ENCODE assay signal across 32 cellular contexts in the genomic region with DNA sequence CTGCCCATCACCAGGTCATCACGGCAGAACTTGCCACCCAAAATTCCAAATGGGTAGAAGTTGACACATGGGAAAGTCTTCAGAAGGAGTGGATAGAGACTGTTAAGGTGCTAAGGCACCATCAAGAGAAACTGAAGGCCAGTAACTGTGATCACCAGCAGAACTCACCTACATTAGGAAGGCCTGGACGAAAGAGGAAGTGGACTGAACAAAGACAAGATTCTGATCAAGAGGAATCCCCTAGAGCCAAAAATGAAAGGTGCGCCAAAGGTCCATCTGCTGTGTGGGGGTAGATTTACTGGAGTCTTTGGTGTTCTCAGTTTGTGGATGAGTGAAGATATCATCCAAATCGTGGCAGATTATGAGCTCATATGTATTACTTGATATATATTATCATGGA. TPM values are rescaled to one million over a fixed set of nuclear protein-coding genes. Genes with fewer than 3 reads are reported as not detected.
"Had no signal": no experiment of that assay in that cellular context is flagged by ENCODE, and none has a peak within 500 bp of the region (broad histone marks: within the 10 kb centered on the region; RNA-seq: fewer than 3 reads in every experiment).

No MANE protein-coding gene starts in this region.

- ATAC-seq: activated CD4-positive, CD25-positive, alpha-beta regulatory T cell treated with anti-CD3 and anti-CD28 coated beads, Interleukin-2, amount 50 U/mL, for 24 hours; activated T-helper 17 cell treated with anti-CD3 and anti-CD28 coated beads, Interleukin-2, amount 50 U/mL, for 72 hours; foreskin keratinocyte; heart left ventricle; left colon; natural killer cell; psoas muscle had no signal

- FAIRE-seq: astrocyte, kidney had no signal

- H3K79me2 ChIP-seq: parathyroid adenoma had no signal

- H3K4me2 ChIP-seq: neural progenitor cell had no signal

- H2AFZ ChIP-seq: neural progenitor cell, parathyroid adenoma had no signal

- H3K9ac ChIP-seq: neural progenitor cell, parathyroid adenoma had no signal

- H3K4me1 ChIP-seq: foreskin keratinocyte, neural progenitor cell, parathyroid adenoma, psoas muscle, sigmoid colon, tibial nerve had no signal

- H3K27me3 ChIP-seq: brain microvascular endothelial cell, esophagus muscularis mucosa, foreskin keratinocyte, heart left ventricle, neural progenitor cell, sigmoid colon, tibial nerve had no signal

- H3K9me3 ChIP-seq: esophagus muscularis mucosa, heart left ventricle, psoas muscle, sigmoid colon, tibial nerve had no signal

- H3K27ac ChIP-seq: brain microvascular endothelial cell, esophagus muscularis mucosa, foreskin keratinocyte, heart left ventricle, neural progenitor cell, parathyroid adenoma, psoas muscle, sigmoid colon, tibial nerve, WERI-Rb-1 had no signal

- DNase-seq: activated CD4-positive, alpha-beta T cell treated with anti-CD3 and anti-CD28 coated beads for 48 hours; activated CD4-positive, alpha-beta T cell treated with anti-CD3 and anti-CD28 coated beads, Interleukin-2, amount 50 U/mL, for 48 hours; activated CD8-positive, alpha-beta memory T cell treated with anti-CD3 and anti-CD28 coated beads, Interleukin-2, amount 50 U/mL, for 4 hours; activated gamma-delta T cell treated with Interleukin-2 at 50 U/mL for 16 hours; activated naive CD4-positive, alpha-beta T cell treated with anti-CD3 and anti-CD28 coated beads, Interleukin-2, amount 50 U/mL, for 16 hours; activated T-cell treated with anti-CD3 and anti-CD28 coated beads, Interleukin-2, amount 50 U/mL, for 24 hours; amniotic stem cell; brain microvascular endothelial cell; central memory CD4-positive, alpha-beta T cell; foreskin keratinocyte; heart left ventricle; hypothalamus; immature natural killer cell; kidney; left colon; natural killer cell; occipital lobe; psoas muscle; sigmoid colon; stimulated activated CD4-positive, alpha-beta T cell treated with anti-CD3 and anti-CD28 coated beads, Interleukin-15, amount 100 ng/mL, for 24 hours; stimulated activated CD4-positive, alpha-beta T cell treated with anti-CD3 and anti-CD28 coated beads, Interleukin-2, amount 100 ng/mL, for 24 hours; stimulated activated naive CD4-positive, alpha-beta T cell; T1000; WERI-Rb-1 had no signal

- H3K36me3 ChIP-seq: brain microvascular endothelial cell, esophagus muscularis mucosa, heart left ventricle, neural progenitor cell, sigmoid colon, tibial nerve, WERI-Rb-1 had no signal

- H3K4me3 ChIP-seq: esophagus muscularis mucosa, heart left ventricle, neural progenitor cell, psoas muscle, sigmoid colon, tibial nerve had no signal

RNA-seq across cellular contexts. Expression of gene P3H2, which starts 46.3 kb away (rescaled TPM):
- total RNA-seq: activated CD8-positive, alpha-beta memory T cell treated with anti-CD3 and anti-CD28 coated beads for 36 hours; activated T-helper 17 cell treated with anti-CD3 and anti-CD28 coated beads, Interleukin-2, amount 50 U/mL, for 72 hours had no signal
